ENCODE assay signal across 1 cellular context in the genomic region with DNA sequence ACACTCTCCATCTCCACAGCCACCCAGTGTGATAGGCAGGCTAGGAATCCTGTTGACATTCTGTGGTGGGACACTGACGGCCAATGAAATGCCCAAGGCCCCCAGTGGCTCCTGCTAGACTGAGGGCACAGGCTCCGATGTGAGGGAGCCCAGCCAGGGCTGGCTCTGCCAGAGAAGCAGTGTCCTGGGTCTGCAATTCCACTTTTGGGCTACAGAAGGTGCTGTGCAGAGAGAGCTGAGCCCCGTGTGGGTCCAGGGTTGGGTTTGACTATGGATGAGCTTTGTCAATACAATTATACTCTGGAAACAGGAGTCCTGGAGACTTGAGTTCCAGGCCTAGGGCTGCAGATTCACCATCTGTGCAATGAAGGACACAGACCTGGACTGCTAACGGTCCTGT.
TF ChIP-seq lines count a peak whose summit lies in the region.

No MANE protein-coding gene starts in this region.

TF ChIP-seq in GM12878, 131 proteins besides CTCF, POLR2A, EP300 and RAD21:
- TF ChIP-seq ZZZ3 (IDR thresholded peaks at IDR 0.05; ENCODE audit: control insufficient read depth, insufficient read length, low read depth) (no peak), HDGF (IDR thresholded peaks at IDR 0.05) (no peak)
